Comparison of ENCODE assay signal across 2 cellular contexts in the genomic region with DNA sequence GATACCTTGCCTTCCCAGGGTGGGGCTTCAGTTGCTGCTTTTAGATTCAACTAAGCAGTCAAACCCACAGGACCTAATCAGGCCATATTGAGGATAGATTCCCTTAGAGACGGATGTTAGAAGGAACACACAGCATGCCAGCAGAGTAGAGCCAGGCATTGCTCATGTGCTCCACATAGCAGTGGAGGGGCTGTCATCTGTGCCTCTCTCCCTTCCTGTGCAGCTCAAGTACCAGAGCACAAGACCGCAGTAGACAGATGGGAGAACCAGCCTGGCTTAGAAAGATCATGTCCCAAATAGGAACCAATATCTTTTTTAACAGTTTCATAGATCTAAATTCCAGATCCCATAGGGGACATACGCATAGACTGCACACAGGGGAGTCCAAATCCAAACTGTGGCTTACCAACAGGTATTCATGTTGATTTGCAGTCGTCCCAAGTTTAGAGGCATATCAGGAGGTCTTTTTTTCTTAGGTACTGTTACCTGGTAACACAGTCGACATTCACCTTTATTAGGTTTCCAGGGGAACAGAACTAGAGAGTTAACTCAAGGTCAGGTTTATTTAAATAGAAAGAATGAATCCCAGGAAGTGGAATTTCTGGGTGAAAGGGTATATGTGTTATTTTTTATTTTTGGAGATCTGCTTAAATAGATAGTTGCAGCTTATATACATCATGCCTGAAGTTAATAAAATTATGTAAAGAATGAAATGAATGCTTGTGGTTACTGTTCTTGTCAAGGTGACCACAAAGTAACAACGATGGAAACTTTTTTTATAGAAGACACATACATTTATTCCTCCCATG.
TF ChIP-seq lines count a peak whose summit lies in the region.

No MANE protein-coding gene starts in this region.

TF ChIP-seq in SK-N-SH treated with all-trans-retinoic acid at 6 μM for 48 hours, 23 proteins besides CTCF, POLR2A, EP300 and RAD21 (continued from another document):
- TF ChIP-seq PPARA (CRISPR knock-in tag; IDR thresholded peaks at IDR 0.05; ENCODE audit: borderline replicate concordance) (no peak), TOX (CRISPR knock-in tag; IDR thresholded peaks at IDR 0.05; ENCODE audit: borderline replicate concordance) (no peak), ARNTL (CRISPR knock-in tag; IDR thresholded peaks at IDR 0.05; ENCODE audit: borderline replicate concordance, low read depth) (no peak), ZFP3 (CRISPR knock-in tag; IDR thresholded peaks at IDR 0.05) (no peak), TCF4 (CRISPR knock-in tag; IDR thresholded peaks at IDR 0.05; ENCODE audit: borderline replicate concordance) (no peak), ZNF70 (CRISPR knock-in tag; IDR thresholded peaks at IDR 0.05) (no peak), CSDC2 (CRISPR knock-in tag; IDR thresholded peaks at IDR 0.05) (no peak)
- TF ChIP-seq, protein P1, sequence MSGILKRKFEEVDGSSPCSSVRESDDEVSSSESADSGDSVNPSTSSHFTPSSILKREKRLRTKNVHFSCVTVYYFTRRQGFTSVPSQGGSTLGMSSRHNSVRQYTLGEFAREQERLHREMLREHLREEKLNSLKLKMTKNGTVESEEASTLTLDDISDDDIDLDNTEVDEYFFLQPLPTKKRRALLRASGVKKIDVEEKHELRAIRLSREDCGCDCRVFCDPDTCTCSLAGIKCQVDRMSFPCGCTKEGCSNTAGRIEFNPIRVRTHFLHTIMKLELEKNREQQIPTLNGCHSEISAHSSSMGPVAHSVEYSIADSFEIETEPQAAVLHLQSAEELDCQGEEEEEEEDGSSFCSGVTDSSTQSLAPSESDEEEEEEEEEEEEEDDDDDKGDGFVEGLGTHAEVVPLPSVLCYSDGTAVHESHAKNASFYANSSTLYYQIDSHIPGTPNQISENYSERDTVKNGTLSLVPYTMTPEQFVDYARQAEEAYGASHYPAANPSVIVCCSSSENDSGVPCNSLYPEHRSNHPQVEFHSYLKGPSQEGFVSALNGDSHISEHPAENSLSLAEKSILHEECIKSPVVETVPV (CRISPR knock-in tag; IDR thresholded peaks at IDR 0.05) = no peak

TF ChIP-seq in SK-N-SH, 30 proteins besides CTCF, POLR2A, EP300 and RAD21 (continued from another document):
- TF ChIP-seq, protein P2, sequence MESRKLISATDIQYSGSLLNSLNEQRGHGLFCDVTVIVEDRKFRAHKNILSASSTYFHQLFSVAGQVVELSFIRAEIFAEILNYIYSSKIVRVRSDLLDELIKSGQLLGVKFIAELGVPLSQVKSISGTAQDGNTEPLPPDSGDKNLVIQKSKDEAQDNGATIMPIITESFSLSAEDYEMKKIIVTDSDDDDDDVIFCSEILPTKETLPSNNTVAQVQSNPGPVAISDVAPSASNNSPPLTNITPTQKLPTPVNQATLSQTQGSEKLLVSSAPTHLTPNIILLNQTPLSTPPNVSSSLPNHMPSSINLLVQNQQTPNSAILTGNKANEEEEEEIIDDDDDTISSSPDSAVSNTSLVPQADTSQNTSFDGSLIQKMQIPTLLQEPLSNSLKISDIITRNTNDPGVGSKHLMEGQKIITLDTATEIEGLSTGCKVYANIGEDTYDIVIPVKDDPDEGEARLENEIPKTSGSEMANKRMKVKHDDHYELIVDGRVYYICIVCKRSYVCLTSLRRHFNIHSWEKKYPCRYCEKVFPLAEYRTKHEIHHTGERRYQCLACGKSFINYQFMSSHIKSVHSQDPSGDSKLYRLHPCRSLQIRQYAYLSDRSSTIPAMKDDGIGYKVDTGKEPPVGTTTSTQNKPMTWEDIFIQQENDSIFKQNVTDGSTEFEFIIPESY (IDR thresholded peaks at IDR 0.05; ENCODE audit: borderline replicate concordance, low read depth) = no peak
- TF ChIP-seq SMC3 (IDR thresholded peaks at IDR 0.05; ENCODE audit: low read depth, low read length) = no peak
